In the genomic region with DNA sequence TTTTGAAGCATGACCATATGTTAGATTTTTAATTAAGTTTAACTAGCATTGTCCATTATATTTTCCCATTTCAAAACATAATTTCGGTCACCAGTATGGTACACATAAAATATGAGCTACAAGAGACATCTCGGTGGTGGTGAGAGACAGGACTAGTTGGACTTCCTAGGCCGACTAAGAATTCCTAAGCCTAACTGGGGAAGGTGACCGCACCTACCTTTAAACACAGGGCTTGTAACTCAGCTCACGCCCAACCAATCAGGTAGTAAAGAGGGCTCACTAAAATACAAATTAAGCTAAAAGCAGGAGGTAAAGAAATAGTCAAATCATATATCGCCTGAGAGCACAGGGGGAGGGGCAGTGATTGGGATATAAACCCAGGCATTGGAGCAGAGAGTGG, we compare ENCODE assay signal across 23 cellular contexts. TPM values are rescaled to one million over a fixed set of nuclear protein-coding genes. Genes with fewer than 3 reads are reported as not detected.
DNase-seq lines count a peak whose midpoint lies in the region; ATAC-seq and TF ChIP-seq lines count a peak whose summit lies in the region.
"Had no signal": no experiment of that assay in that cellular context is flagged by ENCODE, and none has a peak within 500 bp of the region (broad histone marks: within the 10 kb centered on the region; RNA-seq: fewer than 3 reads in every experiment).

No MANE protein-coding gene starts in this region.

- peaks cover 24% of the 10 kb centered on the region for H3F3A ChIP-seq in MM.1S (ENCODE audit: insufficient read depth, low read length)

- H3K27ac ChIP-seq in CD4-positive, CD25-positive, alpha-beta regulatory T cell (ENCODE audit: insufficient read depth, low read length, poor library complexity, severe bottlenecking) = no peak overlapping the region
- H3K27ac ChIP-seq in MM.1S (ENCODE audit: low read length) = no peak overlapping the region
- H3K27ac ChIP-seq: coronary artery had no signal

- peaks cover 11% of the 10 kb centered on the region for H3K36me3 Mint-ChIP-seq in CD4-positive, CD25-positive, alpha-beta regulatory T cell
- peaks cover 18% of the 10 kb centered on the region for H3K36me3 Mint-ChIP-seq in dendritic cell treated with granulocyte-macrophage colony-stimulating factor and Interleukin-4, amounts not matched to agents 40 ng/mL and 50 ng/mL, for 4 days (ENCODE audit: low read depth)
- H3K36me3 Mint-ChIP-seq in nephron (ENCODE audit: low read depth) = peaks cover 24% of the 10 kb centered on the region
- H3K36me3 Mint-ChIP-seq: brain had no signal

- peaks cover 41 to 60% (median 46%) of the 10 kb centered on the region in 4 donors for H3K4me1 Mint-ChIP-seq in CD4-positive, CD25-positive, alpha-beta regulatory T cell
- peaks cover 57% of the 10 kb centered on the region for H3K4me1 Mint-ChIP-seq in dendritic cell treated with granulocyte-macrophage colony-stimulating factor and Interleukin-4, amounts not matched to agents 40 ng/mL and 50 ng/mL, for 4 days (ENCODE audit: low read depth)
- peaks cover 27% of the 10 kb centered on the region for H3K4me1 Mint-ChIP-seq in nephron

- peaks cover 11% of the 10 kb centered on the region for H3K4me1 ChIP-seq in CD4-positive, CD25-positive, alpha-beta regulatory T cell (ENCODE audit: control insufficient read depth, insufficient read depth, low read length, poor library complexity, severe bottlenecking)
- H3K4me1 ChIP-seq in MM.1S (ENCODE audit: low read length) = peaks cover 33% of the 10 kb centered on the region

- H4K20me1 ChIP-seq in MM.1S (ENCODE audit: insufficient read depth, low read length) = no peaks in the 10 kb centered on the region

- no peak overlapping the region for H3K4me3 ChIP-seq in CD4-positive, CD25-positive, alpha-beta regulatory T cell (ENCODE audit: low read depth, low read length)
- no peak overlapping the region for H3K4me3 ChIP-seq in MM.1S (ENCODE audit: low read length)
- H3K4me3 ChIP-seq: coronary artery, Peyer's patch had no signal

- peaks cover 0 to 4% (median 0%) of the 10 kb centered on the region in 7 donors for H3K9me3 Mint-ChIP-seq in CD4-positive, CD25-positive, alpha-beta regulatory T cell
- no peaks in the 10 kb centered on the region for H3K9me3 Mint-ChIP-seq in dendritic cell treated with granulocyte-macrophage colony-stimulating factor and Interleukin-4, amounts not matched to agents 40 ng/mL and 50 ng/mL, for 4 days
- no peaks in the 10 kb centered on the region for H3K9me3 Mint-ChIP-seq in nephron
- H3K9me3 Mint-ChIP-seq: activated naive CD8-positive, alpha-beta T cell treated with anti-CD3 and anti-CD28 coated beads, Interleukin-2, amount 50 U/mL, for 24 hours; brain; CD8-positive, alpha-beta memory T cell had no signal

- no peaks in the 10 kb centered on the region for H3K27me3 ChIP-seq in CD4-positive, CD25-positive, alpha-beta regulatory T cell (ENCODE audit: control insufficient read depth, insufficient read depth, low read length)
- H3K27me3 ChIP-seq in MM.1S (replicated peaks; ENCODE audit: insufficient read depth, low read length) = no peaks in the 10 kb centered on the region
- H3K27me3 ChIP-seq: Peyer's patch had no signal

- no peak overlapping the region for H2AFZ ChIP-seq in MM.1S (ENCODE audit: low read length)

- peaks cover 5% of the 10 kb centered on the region for H3K36me3 ChIP-seq in CD4-positive, CD25-positive, alpha-beta regulatory T cell (ENCODE audit: control insufficient read depth, insufficient read depth, low read length)
- no peaks in the 10 kb centered on the region for H3K36me3 ChIP-seq in MM.1S (replicated peaks; ENCODE audit: insufficient read depth, low read length)
- H3K36me3 ChIP-seq: Peyer's patch had no signal

- no peaks in the 10 kb centered on the region for H3K9me2 ChIP-seq in MM.1S (replicated peaks; ENCODE audit: insufficient read depth, low read length)

- ATAC-seq in CD4-positive, CD25-positive, alpha-beta regulatory T cell (ENCODE audit: low read depth in 2 of 2) = no peak
- ATAC-seq in GM18498 (IDR thresholded peaks at IDR 0.05; ENCODE audit: unreplicated experiment) (no peak), HG02623 (IDR thresholded peaks at IDR 0.05; ENCODE audit: unreplicated experiment) (no peak)
- ATAC-seq: activated naive CD8-positive, alpha-beta T cell treated with anti-CD3 and anti-CD28 coated beads, Interleukin-2, amount 50 U/mL, for 24 hours; left ventricle myocardium superior; sciatic nerve had no signal

- intact Hi-C loops in dendritic cell treated with granulocyte-macrophage colony-stimulating factor and Interleukin-4, amounts not matched to agents 40 ng/mL and 50 ng/mL, for 4 days (cut with micrococcal nuclease) = loop anchor here (5.0 kb wide), 1 partner anchor 54 kb away; the partner anchor contains the start of gene EPSTI1

- peak overlapping the region in 2 of 3 donors; percentile 87 to 89 for H3K27ac Mint-ChIP-seq in CD4-positive, CD25-positive, alpha-beta regulatory T cell
- peak overlapping the region; percentile 95 for H3K27ac Mint-ChIP-seq in dendritic cell treated with granulocyte-macrophage colony-stimulating factor and Interleukin-4, amounts not matched to agents 40 ng/mL and 50 ng/mL, for 4 days
- H3K27ac Mint-ChIP-seq in nephron = peak overlapping the region in 2 of 3 experiments; percentile 12 to 24
- H3K27ac Mint-ChIP-seq: brain had no signal

- no peak for DNase-seq in CD4-positive, CD25-positive, alpha-beta regulatory T cell
- DNase-seq in MM.1S = no peak
- DNase-seq in hippocampal formation (lab: John Stamatoyannopoulos, UW) = no peak
- DNase-seq: activated CD4-positive, alpha-beta T cell treated with anti-CD3 and anti-CD28 coated beads for 1 hour; activated effector memory CD4-positive, alpha-beta T cell treated with anti-CD3 and anti-CD28 coated beads, Interleukin-2, amount 50 U/mL, for 16 hours; activated naive CD8-positive, alpha-beta T cell treated with anti-CD3 and anti-CD28 coated beads, Interleukin-2, amount 50 U/mL, for 24 hours; CD8-positive, alpha-beta memory T cell; DMS79; GOT3; head of caudate nucleus; left ventricle myocardium superior; NCI-H1048; NCI-H187 treated with DMSO at 0.1 percent for 48 hours; T-helper 9 cell had no signal

- H3K4me3 Mint-ChIP-seq in CD4-positive, CD25-positive, alpha-beta regulatory T cell = no peak overlapping the region
- H3K4me3 Mint-ChIP-seq in dendritic cell treated with granulocyte-macrophage colony-stimulating factor and Interleukin-4, amounts not matched to agents 40 ng/mL and 50 ng/mL, for 4 days = no peak overlapping the region
- H3K4me3 Mint-ChIP-seq in nephron = no peak overlapping the region
- H3K4me3 Mint-ChIP-seq: activated naive CD8-positive, alpha-beta T cell treated with anti-CD3 and anti-CD28 coated beads, Interleukin-2, amount 50 U/mL, for 24 hours; brain had no signal

- H3K27me3 Mint-ChIP-seq in CD4-positive, CD25-positive, alpha-beta regulatory T cell = no peaks in the 10 kb centered on the region
- H3K27me3 Mint-ChIP-seq in dendritic cell treated with granulocyte-macrophage colony-stimulating factor and Interleukin-4, amounts not matched to agents 40 ng/mL and 50 ng/mL, for 4 days = no peaks in the 10 kb centered on the region
- H3K27me3 Mint-ChIP-seq in nephron (ENCODE audit: low read depth) = no peaks in the 10 kb centered on the region
- H3K27me3 Mint-ChIP-seq: activated naive CD8-positive, alpha-beta T cell treated with anti-CD3 and anti-CD28 coated beads, Interleukin-2, amount 50 U/mL, for 24 hours; brain; CD8-positive, alpha-beta memory T cell had no signal

- no peaks in the 10 kb centered on the region for H3K9me3 ChIP-seq in CD4-positive, CD25-positive, alpha-beta regulatory T cell (ENCODE audit: control insufficient read depth in 2 of 2, low read length in 2 of 2)
- H3K9me3 ChIP-seq in MM.1S (replicated peaks; ENCODE audit: insufficient read depth, low read length) = no peaks in the 10 kb centered on the region
- H3K9me3 ChIP-seq: Peyer's patch had no signal

- H3K9ac ChIP-seq in MM.1S (ENCODE audit: low read length) = no peak overlapping the region

- TF ChIP-seq CTCF in MM.1S (IDR thresholded peaks at IDR 0.05; ENCODE audit: low read length) (no peak), nephron (IDR thresholded peaks at IDR 0.05; ENCODE audit: unreplicated experiment in 3 of 3) (no peak)

- H3K79me2 ChIP-seq in MM.1S (ENCODE audit: low read length) = peaks cover 56% of the 10 kb centered on the region

- peak overlapping the region; percentile 79; the same call in 1 of the 2 replicates for H3K4me2 ChIP-seq in MM.1S (ENCODE audit: low read depth, low read length)

RNA-seq across cellular contexts. Expression of gene DNAJC15, which starts 22.9 kb away (rescaled TPM):
- total RNA-seq in CD4-positive, CD25-positive, alpha-beta regulatory T cell = 12.6 TPM
- polyA plus RNA-seq in CD4-positive, CD25-positive, alpha-beta regulatory T cell = 10 to 100 TPM; 19.1 to 36.5 (median 28.9) TPM

RNA-seq across cellular contexts. Expression of gene EPSTI1, which starts 54.2 kb away (rescaled TPM):
- total RNA-seq in CD4-positive, CD25-positive, alpha-beta regulatory T cell = 81.2 TPM
- polyA plus RNA-seq in CD4-positive, CD25-positive, alpha-beta regulatory T cell = 10 to 100 TPM; 32.5 to 76.0 (median 50.3) TPM
- total RNA-seq: SK-MEL-5 had no signal

Comparison
In these comparisons a context has a peak if more than half of its experiments do, and no peak if none do; other contexts are left out.
1. H3K27ac Mint-ChIP-seq: peak in every context shown above with its lines; median percentile 95 in dendritic cell treated with granulocyte-macrophage colony-stimulating factor and Interleukin-4, amounts not matched to agents 40 ng/mL and 50 ng/mL, for 4 days; 88 in CD4-positive, CD25-positive, alpha-beta regulatory T cell; 18 in nephron.